1 cellular context compared by ENCODE assay signal in the genomic region with DNA sequence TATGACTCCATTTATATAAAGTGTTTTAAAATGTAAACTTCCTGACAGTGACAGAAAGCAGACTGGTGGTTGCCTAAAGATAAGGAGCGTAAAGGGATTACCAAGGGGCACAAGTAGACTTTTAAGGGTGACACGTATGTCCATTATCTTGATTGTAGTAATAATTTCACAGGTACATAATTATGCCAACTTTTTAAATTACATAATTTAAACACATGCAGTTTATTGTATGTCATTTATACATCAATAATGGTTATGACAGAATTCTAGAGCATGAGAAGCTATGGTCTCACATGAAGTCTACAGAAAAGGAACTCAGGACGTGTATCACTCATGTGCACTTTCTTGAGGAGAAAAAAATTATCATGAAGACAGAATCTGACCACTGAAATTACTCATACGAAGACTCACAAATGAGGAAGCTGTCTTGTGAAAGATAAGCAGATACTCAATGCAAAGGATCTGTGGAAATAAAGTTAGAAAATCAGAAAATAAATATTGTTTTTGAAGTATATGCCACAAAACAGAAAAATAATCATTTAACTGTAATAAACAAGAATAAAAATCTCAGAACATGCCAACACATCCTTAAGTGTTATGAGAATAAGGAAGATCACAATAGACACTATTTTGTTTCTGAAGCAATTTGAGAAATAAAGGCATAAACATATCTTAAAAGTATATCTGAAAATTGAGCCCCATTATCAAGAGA.
TF ChIP-seq lines count a peak whose summit lies in the region.

No MANE protein-coding gene starts in this region.

TF ChIP-seq in K562, 482 proteins besides CTCF, POLR2A, EP300 and RAD21 (continued from another document and continues in another):
- TF ChIP-seq SAP30 (IDR thresholded peaks at IDR 0.05; ENCODE audit: borderline replicate concordance, insufficient read depth, low read depth, low read length, poor library complexity, severe bottlenecking) = no peak
- peak; percentile 58 for TF ChIP-seq NCOR1 (IDR thresholded peaks at IDR 0.05)
- TF ChIP-seq, protein P1, sequence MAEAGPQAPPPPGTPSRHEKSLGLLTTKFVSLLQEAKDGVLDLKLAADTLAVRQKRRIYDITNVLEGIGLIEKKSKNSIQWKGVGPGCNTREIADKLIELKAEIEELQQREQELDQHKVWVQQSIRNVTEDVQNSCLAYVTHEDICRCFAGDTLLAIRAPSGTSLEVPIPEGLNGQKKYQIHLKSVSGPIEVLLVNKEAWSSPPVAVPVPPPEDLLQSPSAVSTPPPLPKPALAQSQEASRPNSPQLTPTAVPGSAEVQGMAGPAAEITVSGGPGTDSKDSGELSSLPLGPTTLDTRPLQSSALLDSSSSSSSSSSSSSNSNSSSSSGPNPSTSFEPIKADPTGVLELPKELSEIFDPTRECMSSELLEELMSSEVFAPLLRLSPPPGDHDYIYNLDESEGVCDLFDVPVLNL (CRISPR knock-in tag; IDR thresholded peaks at IDR 0.05; ENCODE audit: low read depth) = no peak
- no peak for TF ChIP-seq HMG20B (CRISPR knock-in tag; IDR thresholded peaks at IDR 0.05)
- TF ChIP-seq BRD4 (IDR thresholded peaks at IDR 0.05) = no peak
- no peak for TF ChIP-seq ZNF121 (CRISPR knock-in tag; conservative IDR thresholded peaks at IDR 0.05)
- TF ChIP-seq ZNF668 (CRISPR knock-in tag; IDR thresholded peaks at IDR 0.05) = no peak
- TF ChIP-seq, protein P2, sequence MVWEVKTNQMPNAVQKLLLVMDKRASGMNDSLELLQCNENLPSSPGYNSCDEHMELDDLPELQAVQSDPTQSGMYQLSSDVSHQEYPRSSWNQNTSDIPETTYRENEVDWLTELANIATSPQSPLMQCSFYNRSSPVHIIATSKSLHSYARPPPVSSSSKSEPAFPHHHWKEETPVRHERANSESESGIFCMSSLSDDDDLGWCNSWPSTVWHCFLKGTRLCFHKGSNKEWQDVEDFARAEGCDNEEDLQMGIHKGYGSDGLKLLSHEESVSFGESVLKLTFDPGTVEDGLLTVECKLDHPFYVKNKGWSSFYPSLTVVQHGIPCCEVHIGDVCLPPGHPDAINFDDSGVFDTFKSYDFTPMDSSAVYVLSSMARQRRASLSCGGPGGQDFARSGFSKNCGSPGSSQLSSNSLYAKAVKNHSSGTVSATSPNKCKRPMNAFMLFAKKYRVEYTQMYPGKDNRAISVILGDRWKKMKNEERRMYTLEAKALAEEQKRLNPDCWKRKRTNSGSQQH (CRISPR knock-in tag; IDR thresholded peaks at IDR 0.05) = no peak
- no peak for TF ChIP-seq NR3C1 (CRISPR knock-in tag; IDR thresholded peaks at IDR 0.05)
- TF ChIP-seq, protein P3, sequence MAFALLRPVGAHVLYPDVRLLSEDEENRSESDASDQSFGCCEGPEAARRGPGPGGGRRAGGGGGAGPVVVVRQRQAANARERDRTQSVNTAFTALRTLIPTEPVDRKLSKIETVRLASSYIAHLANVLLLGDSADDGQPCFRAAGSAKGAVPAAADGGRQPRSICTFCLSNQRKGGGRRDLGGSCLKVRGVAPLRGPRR (CRISPR knock-in tag; IDR thresholded peaks at IDR 0.05) = no peak
- TF ChIP-seq, protein P4, sequence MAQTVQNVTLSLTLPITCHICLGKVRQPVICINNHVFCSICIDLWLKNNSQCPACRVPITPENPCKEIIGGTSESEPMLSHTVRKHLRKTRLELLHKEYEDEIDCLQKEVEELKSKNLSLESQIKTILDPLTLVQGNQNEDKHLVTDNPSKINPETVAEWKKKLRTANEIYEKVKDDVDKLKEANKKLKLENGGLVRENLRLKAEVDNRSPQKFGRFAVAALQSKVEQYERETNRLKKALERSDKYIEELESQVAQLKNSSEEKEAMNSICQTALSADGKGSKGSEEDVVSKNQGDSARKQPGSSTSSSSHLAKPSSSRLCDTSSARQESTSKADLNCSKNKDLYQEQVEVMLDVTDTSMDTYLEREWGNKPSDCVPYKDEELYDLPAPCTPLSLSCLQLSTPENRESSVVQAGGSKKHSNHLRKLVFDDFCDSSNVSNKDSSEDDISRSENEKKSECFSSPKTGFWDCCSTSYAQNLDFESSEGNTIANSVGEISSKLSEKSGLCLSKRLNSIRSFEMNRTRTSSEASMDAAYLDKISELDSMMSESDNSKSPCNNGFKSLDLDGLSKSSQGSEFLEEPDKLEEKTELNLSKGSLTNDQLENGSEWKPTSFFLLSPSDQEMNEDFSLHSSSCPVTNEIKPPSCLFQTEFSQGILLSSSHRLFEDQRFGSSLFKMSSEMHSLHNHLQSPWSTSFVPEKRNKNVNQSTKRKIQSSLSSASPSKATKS (CRISPR knock-in tag; IDR thresholded peaks at IDR 0.05) = no peak
- TF ChIP-seq ZFP30 (CRISPR knock-in tag; IDR thresholded peaks at IDR 0.05; ENCODE audit: borderline replicate concordance) = no peak
- TF ChIP-seq, protein P5, sequence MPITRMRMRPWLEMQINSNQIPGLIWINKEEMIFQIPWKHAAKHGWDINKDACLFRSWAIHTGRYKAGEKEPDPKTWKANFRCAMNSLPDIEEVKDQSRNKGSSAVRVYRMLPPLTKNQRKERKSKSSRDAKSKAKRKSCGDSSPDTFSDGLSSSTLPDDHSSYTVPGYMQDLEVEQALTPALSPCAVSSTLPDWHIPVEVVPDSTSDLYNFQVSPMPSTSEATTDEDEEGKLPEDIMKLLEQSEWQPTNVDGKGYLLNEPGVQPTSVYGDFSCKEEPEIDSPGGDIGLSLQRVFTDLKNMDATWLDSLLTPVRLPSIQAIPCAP (CRISPR knock-in tag; IDR thresholded peaks at IDR 0.05; ENCODE audit: borderline replicate concordance) = no peak
- no peak for TF ChIP-seq ZNF507 (tag; conservative IDR thresholded peaks at IDR 0.05)
- peak; percentile 86 for TF ChIP-seq LEF1 (IDR thresholded peaks at IDR 0.05)
- TF ChIP-seq SP2 (IDR thresholded peaks at IDR 0.05; ENCODE audit: extremely low read depth, low read depth, low read length, poor library complexity, severe bottlenecking) = no peak
- TF ChIP-seq KDM2B (CRISPR knock-in tag; IDR thresholded peaks at IDR 0.05) = no peak
- no peak for TF ChIP-seq ZFPM2 (CRISPR knock-in tag; IDR thresholded peaks at IDR 0.05)
- no peak for TF ChIP-seq GTF2A2 (tag; IDR thresholded peaks at IDR 0.05)
- no peak for TF ChIP-seq KAT8 (IDR thresholded peaks at IDR 0.05; ENCODE audit: low read depth)
- TF ChIP-seq SMARCC2 (IDR thresholded peaks at IDR 0.05; ENCODE audit: low read depth) = peak; percentile 97
- TF ChIP-seq, protein P6, sequence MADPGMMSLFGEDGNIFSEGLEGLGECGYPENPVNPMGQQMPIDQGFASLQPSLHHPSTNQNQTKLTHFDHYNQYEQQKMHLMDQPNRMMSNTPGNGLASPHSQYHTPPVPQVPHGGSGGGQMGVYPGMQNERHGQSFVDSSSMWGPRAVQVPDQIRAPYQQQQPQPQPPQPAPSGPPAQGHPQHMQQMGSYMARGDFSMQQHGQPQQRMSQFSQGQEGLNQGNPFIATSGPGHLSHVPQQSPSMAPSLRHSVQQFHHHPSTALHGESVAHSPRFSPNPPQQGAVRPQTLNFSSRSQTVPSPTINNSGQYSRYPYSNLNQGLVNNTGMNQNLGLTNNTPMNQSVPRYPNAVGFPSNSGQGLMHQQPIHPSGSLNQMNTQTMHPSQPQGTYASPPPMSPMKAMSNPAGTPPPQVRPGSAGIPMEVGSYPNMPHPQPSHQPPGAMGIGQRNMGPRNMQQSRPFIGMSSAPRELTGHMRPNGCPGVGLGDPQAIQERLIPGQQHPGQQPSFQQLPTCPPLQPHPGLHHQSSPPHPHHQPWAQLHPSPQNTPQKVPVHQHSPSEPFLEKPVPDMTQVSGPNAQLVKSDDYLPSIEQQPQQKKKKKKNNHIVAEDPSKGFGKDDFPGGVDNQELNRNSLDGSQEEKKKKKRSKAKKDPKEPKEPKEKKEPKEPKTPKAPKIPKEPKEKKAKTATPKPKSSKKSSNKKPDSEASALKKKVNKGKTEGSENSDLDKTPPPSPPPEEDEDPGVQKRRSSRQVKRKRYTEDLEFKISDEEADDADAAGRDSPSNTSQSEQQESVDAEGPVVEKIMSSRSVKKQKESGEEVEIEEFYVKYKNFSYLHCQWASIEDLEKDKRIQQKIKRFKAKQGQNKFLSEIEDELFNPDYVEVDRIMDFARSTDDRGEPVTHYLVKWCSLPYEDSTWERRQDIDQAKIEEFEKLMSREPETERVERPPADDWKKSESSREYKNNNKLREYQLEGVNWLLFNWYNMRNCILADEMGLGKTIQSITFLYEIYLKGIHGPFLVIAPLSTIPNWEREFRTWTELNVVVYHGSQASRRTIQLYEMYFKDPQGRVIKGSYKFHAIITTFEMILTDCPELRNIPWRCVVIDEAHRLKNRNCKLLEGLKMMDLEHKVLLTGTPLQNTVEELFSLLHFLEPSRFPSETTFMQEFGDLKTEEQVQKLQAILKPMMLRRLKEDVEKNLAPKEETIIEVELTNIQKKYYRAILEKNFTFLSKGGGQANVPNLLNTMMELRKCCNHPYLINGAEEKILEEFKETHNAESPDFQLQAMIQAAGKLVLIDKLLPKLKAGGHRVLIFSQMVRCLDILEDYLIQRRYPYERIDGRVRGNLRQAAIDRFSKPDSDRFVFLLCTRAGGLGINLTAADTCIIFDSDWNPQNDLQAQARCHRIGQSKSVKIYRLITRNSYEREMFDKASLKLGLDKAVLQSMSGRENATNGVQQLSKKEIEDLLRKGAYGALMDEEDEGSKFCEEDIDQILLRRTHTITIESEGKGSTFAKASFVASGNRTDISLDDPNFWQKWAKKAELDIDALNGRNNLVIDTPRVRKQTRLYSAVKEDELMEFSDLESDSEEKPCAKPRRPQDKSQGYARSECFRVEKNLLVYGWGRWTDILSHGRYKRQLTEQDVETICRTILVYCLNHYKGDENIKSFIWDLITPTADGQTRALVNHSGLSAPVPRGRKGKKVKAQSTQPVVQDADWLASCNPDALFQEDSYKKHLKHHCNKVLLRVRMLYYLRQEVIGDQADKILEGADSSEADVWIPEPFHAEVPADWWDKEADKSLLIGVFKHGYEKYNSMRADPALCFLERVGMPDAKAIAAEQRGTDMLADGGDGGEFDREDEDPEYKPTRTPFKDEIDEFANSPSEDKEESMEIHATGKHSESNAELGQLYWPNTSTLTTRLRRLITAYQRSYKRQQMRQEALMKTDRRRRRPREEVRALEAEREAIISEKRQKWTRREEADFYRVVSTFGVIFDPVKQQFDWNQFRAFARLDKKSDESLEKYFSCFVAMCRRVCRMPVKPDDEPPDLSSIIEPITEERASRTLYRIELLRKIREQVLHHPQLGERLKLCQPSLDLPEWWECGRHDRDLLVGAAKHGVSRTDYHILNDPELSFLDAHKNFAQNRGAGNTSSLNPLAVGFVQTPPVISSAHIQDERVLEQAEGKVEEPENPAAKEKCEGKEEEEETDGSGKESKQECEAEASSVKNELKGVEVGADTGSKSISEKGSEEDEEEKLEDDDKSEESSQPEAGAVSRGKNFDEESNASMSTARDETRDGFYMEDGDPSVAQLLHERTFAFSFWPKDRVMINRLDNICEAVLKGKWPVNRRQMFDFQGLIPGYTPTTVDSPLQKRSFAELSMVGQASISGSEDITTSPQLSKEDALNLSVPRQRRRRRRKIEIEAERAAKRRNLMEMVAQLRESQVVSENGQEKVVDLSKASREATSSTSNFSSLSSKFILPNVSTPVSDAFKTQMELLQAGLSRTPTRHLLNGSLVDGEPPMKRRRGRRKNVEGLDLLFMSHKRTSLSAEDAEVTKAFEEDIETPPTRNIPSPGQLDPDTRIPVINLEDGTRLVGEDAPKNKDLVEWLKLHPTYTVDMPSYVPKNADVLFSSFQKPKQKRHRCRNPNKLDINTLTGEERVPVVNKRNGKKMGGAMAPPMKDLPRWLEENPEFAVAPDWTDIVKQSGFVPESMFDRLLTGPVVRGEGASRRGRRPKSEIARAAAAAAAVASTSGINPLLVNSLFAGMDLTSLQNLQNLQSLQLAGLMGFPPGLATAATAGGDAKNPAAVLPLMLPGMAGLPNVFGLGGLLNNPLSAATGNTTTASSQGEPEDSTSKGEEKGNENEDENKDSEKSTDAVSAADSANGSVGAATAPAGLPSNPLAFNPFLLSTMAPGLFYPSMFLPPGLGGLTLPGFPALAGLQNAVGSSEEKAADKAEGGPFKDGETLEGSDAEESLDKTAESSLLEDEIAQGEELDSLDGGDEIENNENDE (IDR thresholded peaks at IDR 0.05; ENCODE audit: low read depth, low read length) = no peak
- peak; percentile 29; the same call in 1 of the 2 replicates for TF ChIP-seq CEBPB (tag; IDR thresholded peaks at IDR 0.05)
- TF ChIP-seq, protein P7, sequence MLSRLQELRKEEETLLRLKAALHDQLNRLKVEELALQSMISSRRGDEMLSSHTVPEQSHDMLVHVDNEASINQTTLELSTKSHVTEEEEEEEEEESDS (CRISPR knock-in tag; IDR thresholded peaks at IDR 0.05) = no peak
- TF ChIP-seq NRF1 (conservative IDR thresholded peaks at IDR 0.05 in 1 of 2, IDR thresholded peaks at IDR 0.05 in 1 of 2) = 0 out of 4 replicates have a peak, but pooled peaks of 1 of the 2 experiments have one; percentile 27
- TF ChIP-seq SRSF1 (IDR thresholded peaks at IDR 0.05; ENCODE audit: low read depth, low read length) = no peak
- TF ChIP-seq FOXM1 (IDR thresholded peaks at IDR 0.05; ENCODE audit: low read depth) = peak; percentile 46; the same call in 1 of the 2 replicates
- no peak for TF ChIP-seq FOXM1 (CRISPR knock-in tag; IDR thresholded peaks at IDR 0.05; ENCODE audit: low read depth)
- TF ChIP-seq, protein P8, sequence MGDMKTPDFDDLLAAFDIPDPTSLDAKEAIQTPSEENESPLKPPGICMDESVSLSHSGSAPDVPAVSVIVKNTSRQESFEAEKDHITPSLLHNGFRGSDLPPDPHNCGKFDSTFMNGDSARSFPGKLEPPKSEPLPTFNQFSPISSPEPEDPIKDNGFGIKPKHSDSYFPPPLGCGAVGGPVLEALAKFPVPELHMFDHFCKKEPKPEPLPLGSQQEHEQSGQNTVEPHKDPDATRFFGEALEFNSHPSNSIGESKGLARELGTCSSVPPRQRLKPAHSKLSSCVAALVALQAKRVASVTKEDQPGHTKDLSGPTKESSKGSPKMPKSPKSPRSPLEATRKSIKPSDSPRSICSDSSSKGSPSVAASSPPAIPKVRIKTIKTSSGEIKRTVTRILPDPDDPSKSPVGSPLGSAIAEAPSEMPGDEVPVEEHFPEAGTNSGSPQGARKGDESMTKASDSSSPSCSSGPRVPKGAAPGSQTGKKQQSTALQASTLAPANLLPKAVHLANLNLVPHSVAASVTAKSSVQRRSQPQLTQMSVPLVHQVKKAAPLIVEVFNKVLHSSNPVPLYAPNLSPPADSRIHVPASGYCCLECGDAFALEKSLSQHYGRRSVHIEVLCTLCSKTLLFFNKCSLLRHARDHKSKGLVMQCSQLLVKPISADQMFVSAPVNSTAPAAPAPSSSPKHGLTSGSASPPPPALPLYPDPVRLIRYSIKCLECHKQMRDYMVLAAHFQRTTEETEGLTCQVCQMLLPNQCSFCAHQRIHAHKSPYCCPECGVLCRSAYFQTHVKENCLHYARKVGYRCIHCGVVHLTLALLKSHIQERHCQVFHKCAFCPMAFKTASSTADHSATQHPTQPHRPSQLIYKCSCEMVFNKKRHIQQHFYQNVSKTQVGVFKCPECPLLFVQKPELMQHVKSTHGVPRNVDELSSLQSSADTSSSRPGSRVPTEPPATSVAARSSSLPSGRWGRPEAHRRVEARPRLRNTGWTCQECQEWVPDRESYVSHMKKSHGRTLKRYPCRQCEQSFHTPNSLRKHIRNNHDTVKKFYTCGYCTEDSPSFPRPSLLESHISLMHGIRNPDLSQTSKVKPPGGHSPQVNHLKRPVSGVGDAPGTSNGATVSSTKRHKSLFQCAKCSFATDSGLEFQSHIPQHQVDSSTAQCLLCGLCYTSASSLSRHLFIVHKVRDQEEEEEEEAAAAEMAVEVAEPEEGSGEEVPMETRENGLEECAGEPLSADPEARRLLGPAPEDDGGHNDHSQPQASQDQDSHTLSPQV (IDR thresholded peaks at IDR 0.05) = 0 out of 2 replicates have a peak, but pooled peaks have one; percentile 32
- TF ChIP-seq ARID1B (IDR thresholded peaks at IDR 0.05) = peak; percentile 95
- TF ChIP-seq, protein P9, sequence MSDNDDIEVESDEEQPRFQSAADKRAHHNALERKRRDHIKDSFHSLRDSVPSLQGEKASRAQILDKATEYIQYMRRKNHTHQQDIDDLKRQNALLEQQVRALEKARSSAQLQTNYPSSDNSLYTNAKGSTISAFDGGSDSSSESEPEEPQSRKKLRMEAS (CRISPR knock-in tag; IDR thresholded peaks at IDR 0.05) = no peak
- peak; percentile 74 for TF ChIP-seq ZEB2 (IDR thresholded peaks at IDR 0.05)
- TF ChIP-seq MEIS2 (IDR thresholded peaks at IDR 0.05; ENCODE audit: partially characterized antibody) = peak; percentile 95
- TF ChIP-seq ZNF778 (CRISPR knock-in tag; IDR thresholded peaks at IDR 0.05) = no peak
